8 cellular contexts compared by ENCODE assay signal in the genomic region with DNA sequence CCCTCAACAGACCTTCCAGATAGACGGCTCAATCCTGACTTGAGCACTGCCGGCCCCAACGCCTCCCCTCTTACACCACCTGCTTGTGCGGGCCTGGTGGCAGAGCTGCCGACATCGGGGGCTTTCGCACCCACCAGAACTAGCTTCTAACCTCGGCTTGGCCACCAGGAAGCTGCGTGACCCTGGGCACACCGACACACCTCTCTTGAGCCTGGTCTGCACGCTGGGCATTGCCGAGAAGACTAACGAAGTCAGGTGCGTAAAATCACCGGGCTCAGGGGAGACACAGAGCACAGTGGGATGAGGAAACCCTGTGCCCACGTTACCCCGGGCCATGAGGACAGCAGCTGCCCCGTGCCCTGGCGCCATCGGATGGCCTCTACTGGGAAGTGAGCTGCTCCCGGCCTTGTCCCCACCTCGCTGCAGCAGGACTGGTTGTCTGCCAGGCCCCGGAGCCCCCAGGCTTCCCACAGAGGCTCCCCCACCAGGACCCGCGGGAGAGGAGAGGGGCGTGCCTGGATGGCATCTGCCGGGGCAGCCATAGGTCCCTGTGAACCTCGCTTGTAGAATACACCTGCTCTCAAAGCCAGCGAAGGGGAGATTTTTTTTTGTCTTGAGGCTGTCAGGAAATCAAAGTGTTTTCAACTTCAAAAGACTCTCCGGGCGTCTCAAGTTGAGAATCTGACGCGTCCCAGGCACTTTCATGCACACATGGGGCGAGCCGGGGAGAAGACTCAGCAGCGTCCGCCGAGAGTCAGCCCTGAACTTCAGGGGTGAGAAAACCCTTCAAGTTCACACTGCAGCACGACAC.
A peak's percentile ranks its signal among the peaks of the same experiment; 100 is the strongest.
DNase-seq lines count a peak whose midpoint lies in the region; ATAC-seq and TF ChIP-seq lines count a peak whose summit lies in the region.
"Not testable (repeated sequence)": the region's sequence is repeated elsewhere in the genome, so short reads cannot be mapped to it uniquely, and the experiment has no call there.

No MANE protein-coding gene starts in this region.

- intact Hi-C loops in activated CD4-positive, alpha-beta T cell treated with anti-CD3 and anti-CD28 coated beads for 36 hours (cut with DNase I, micrococcal nuclease) = loop anchor here in 1 of 2 experiments (5.0 kb wide), 2 partner anchors 98 to 278 kb away; no protein-coding TSS in a partner anchor

- not testable (repeated sequence) for H3K27me3 Mint-ChIP-seq in CD4-positive, CD25-positive, alpha-beta regulatory T cell; activated CD4-positive, alpha-beta T cell treated with anti-CD3 and anti-CD28 coated beads for 36 hours; stimulated activated naive CD8-positive, alpha-beta T cell treated with anti-CD3 and anti-CD28 coated beads, Interleukin-15, amount 100 ng/mL, for 72 hours
- peaks cover 17% of the 10 kb centered on the region for H3K27me3 Mint-ChIP-seq in activated naive CD4-positive, alpha-beta T cell treated with anti-CD3 and anti-CD28 coated beads, Interleukin-2, amount 10 ng/mL, durations not matched to agents 7 days and 5 days

- not testable (repeated sequence) for H3K36me3 Mint-ChIP-seq in CD4-positive, CD25-positive, alpha-beta regulatory T cell; activated CD4-positive, alpha-beta T cell treated with anti-CD3 and anti-CD28 coated beads for 36 hours (ENCODE audit: low read depth); activated naive CD4-positive, alpha-beta T cell treated with anti-CD3 and anti-CD28 coated beads, Interleukin-2, amount 10 ng/mL, durations not matched to agents 7 days and 5 days

- not testable (repeated sequence) for H4K20me1 ChIP-seq in osteoblast (ENCODE audit: insufficient read depth, low read length)

- not testable (repeated sequence) for H3K27ac ChIP-seq in CD4-positive, CD25-positive, alpha-beta regulatory T cell (ENCODE audit: insufficient read depth, low read length, poor library complexity, severe bottlenecking); osteoblast (ENCODE audit: low read depth, low read length)

- not testable (repeated sequence) for H3K4me3 ChIP-seq in CD4-positive, CD25-positive, alpha-beta regulatory T cell (ENCODE audit: low read depth, low read length); osteoblast (ENCODE audit: insufficient read depth, low read length)

- not testable (repeated sequence) for H3K9me3 Mint-ChIP-seq in CD4-positive, CD25-positive, alpha-beta regulatory T cell; activated CD4-positive, alpha-beta T cell treated with anti-CD3 and anti-CD28 coated beads for 36 hours (ENCODE audit: low read depth); activated naive CD4-positive, alpha-beta T cell treated with anti-CD3 and anti-CD28 coated beads, Interleukin-2, amount 10 ng/mL, durations not matched to agents 7 days and 5 days
- H3K9me3 Mint-ChIP-seq in stimulated activated naive CD8-positive, alpha-beta T cell treated with anti-CD3 and anti-CD28 coated beads, Interleukin-15, amount 100 ng/mL, for 72 hours = peaks cover 4 to 11% of the 10 kb centered on the region in 2 donors

- H3K4me1 Mint-ChIP-seq in CD4-positive, CD25-positive, alpha-beta regulatory T cell = peaks cover 6 to 57% (median 33%) of the 10 kb centered on the region in 4 donors
- peaks cover 39% of the 10 kb centered on the region for H3K4me1 Mint-ChIP-seq in activated CD4-positive, alpha-beta T cell treated with anti-CD3 and anti-CD28 coated beads for 36 hours
- H3K4me1 Mint-ChIP-seq in activated naive CD4-positive, alpha-beta T cell treated with anti-CD3 and anti-CD28 coated beads, Interleukin-2, amount 10 ng/mL, durations not matched to agents 7 days and 5 days = peaks cover 20% of the 10 kb centered on the region
- H3K4me1 Mint-ChIP-seq in stimulated activated naive CD8-positive, alpha-beta T cell treated with anti-CD3 and anti-CD28 coated beads, Interleukin-15, amount 100 ng/mL, for 72 hours = peaks cover 33% of the 10 kb centered on the region

- TF ChIP-seq CTCF in osteoblast (IDR thresholded peaks at IDR 0.05; ENCODE audit: extremely low read depth, low read depth, low read length) = not testable (repeated sequence)

- not testable (repeated sequence) for H3K4me2 ChIP-seq in osteoblast (ENCODE audit: insufficient read depth, low read length)

- H3K4me1 ChIP-seq in CD4-positive, CD25-positive, alpha-beta regulatory T cell (ENCODE audit: control insufficient read depth, insufficient read depth, low read length, poor library complexity, severe bottlenecking); osteoblast (ENCODE audit: insufficient read depth, low read length): not testable (repeated sequence)

- not testable (repeated sequence) for H3K36me3 ChIP-seq in CD4-positive, CD25-positive, alpha-beta regulatory T cell (ENCODE audit: control insufficient read depth, insufficient read depth, low read length); osteoblast (ENCODE audit: insufficient read depth, low read length)

- not testable (repeated sequence) for H3K27me3 ChIP-seq in CD4-positive, CD25-positive, alpha-beta regulatory T cell (ENCODE audit: control insufficient read depth, insufficient read depth, low read length); osteoblast (ENCODE audit: insufficient read depth, low read length)

- H3K9me3 ChIP-seq in CD4-positive, CD25-positive, alpha-beta regulatory T cell (ENCODE audit: control insufficient read depth in 2 of 2, low read length in 2 of 2); osteoblast (ENCODE audit: low read depth, low read length): not testable (repeated sequence)

- ATAC-seq in CD4-positive, CD25-positive, alpha-beta regulatory T cell (ENCODE audit: low read depth in 2 of 2) = peak; percentile 46 to 76
- ATAC-seq in activated CD4-positive, alpha-beta T cell treated with anti-CD3 and anti-CD28 coated beads for 36 hours = peak; percentile 95
- ATAC-seq in stimulated activated naive CD8-positive, alpha-beta T cell treated with anti-CD3 and anti-CD28 coated beads, Interleukin-15, amount 100 ng/mL, for 72 hours = peak; percentile 77

- POLR2A ChIA-PET in activated CD4-positive, alpha-beta T cell treated with anti-CD3 and anti-CD28 coated beads for 36 hours (lab: Charles Lee) = not testable (repeated sequence)

- not testable (repeated sequence) for H2AFZ ChIP-seq in osteoblast (ENCODE audit: low read length)

- CTCF ChIA-PET in activated CD4-positive, alpha-beta T cell treated with anti-CD3 and anti-CD28 coated beads for 36 hours (lab: Charles Lee) = interaction anchor here (0.8 kb wide), 1 partner anchor 134 kb away, joined by 3 read pairs; no protein-coding TSS in a partner anchor
- CTCF ChIA-PET in activated naive CD4-positive, alpha-beta T cell treated with anti-CD3 and anti-CD28 coated beads, Interleukin-2, amount 10 ng/mL, durations not matched to agents 7 days and 5 days (lab: Charles Lee) = not testable (repeated sequence)

- peak in 2 of 3 donors; percentile 58 to 64 for DNase-seq in CD4-positive, CD25-positive, alpha-beta regulatory T cell
- peak; percentile 84 for DNase-seq in activated CD4-positive, alpha-beta T cell treated with anti-CD3 and anti-CD28 coated beads for 36 hours
- peak; percentile 48 for DNase-seq in activated T-cell treated with anti-CD3 and anti-CD28 coated beads for 24 hours (ENCODE audit: low read depth)
- peak; percentile 69 for DNase-seq in activated naive CD4-positive, alpha-beta T cell treated with anti-CD3 and anti-CD28 coated beads, Interleukin-2, amount 10 ng/mL, durations not matched to agents 7 days and 5 days
- DNase-seq in effector CD4-positive, alpha-beta T cell = peak; percentile 28
- DNase-seq in osteoblast (ENCODE audit: insufficient read length, low spot score, missing footprints) = peak; percentile 17
- peak; percentile 38 for DNase-seq in stimulated activated CD4-positive, alpha-beta T cell treated with anti-CD3 and anti-CD28 coated beads, Interleukin-2, amount 100 ng/mL, for 4 hours (ENCODE audit: low read depth)
- DNase-seq in stimulated activated naive CD8-positive, alpha-beta T cell treated with anti-CD3 and anti-CD28 coated beads, Interleukin-15, amount 100 ng/mL, for 72 hours = peak; percentile 37 to 40

- H3K79me2 ChIP-seq in osteoblast (ENCODE audit: insufficient read depth, low read length) = not testable (repeated sequence)

- peak overlapping the region in 3 of 4 donors; percentile 56 to 83 (median 71) for H3K4me3 Mint-ChIP-seq in CD4-positive, CD25-positive, alpha-beta regulatory T cell
- H3K4me3 Mint-ChIP-seq in activated CD4-positive, alpha-beta T cell treated with anti-CD3 and anti-CD28 coated beads for 36 hours = peak overlapping the region; percentile 26
- H3K4me3 Mint-ChIP-seq in activated naive CD4-positive, alpha-beta T cell treated with anti-CD3 and anti-CD28 coated beads, Interleukin-2, amount 10 ng/mL, durations not matched to agents 7 days and 5 days = not testable (repeated sequence)
- peak overlapping the region in 1 of 2 donors; percentile 57 for H3K4me3 Mint-ChIP-seq in stimulated activated naive CD8-positive, alpha-beta T cell treated with anti-CD3 and anti-CD28 coated beads, Interleukin-15, amount 100 ng/mL, for 72 hours

- H3K27ac Mint-ChIP-seq in CD4-positive, CD25-positive, alpha-beta regulatory T cell = peak overlapping the region; percentile 71 to 74 (median 73)
- H3K27ac Mint-ChIP-seq in activated CD4-positive, alpha-beta T cell treated with anti-CD3 and anti-CD28 coated beads for 36 hours = peak overlapping the region; percentile 58
- not testable (repeated sequence) for H3K27ac Mint-ChIP-seq in activated naive CD4-positive, alpha-beta T cell treated with anti-CD3 and anti-CD28 coated beads, Interleukin-2, amount 10 ng/mL, durations not matched to agents 7 days and 5 days; stimulated activated naive CD8-positive, alpha-beta T cell treated with anti-CD3 and anti-CD28 coated beads, Interleukin-15, amount 100 ng/mL, for 72 hours

Comparison
In these comparisons a context has a peak if more than half of its experiments do, and no peak if none do; other contexts are left out.
1. DNase-seq: peak in every context shown above with its lines; median percentile 84 in activated CD4-positive, alpha-beta T cell treated with anti-CD3 and anti-CD28 coated beads for 36 hours; 69 in activated naive CD4-positive, alpha-beta T cell treated with anti-CD3 and anti-CD28 coated beads, Interleukin-2, amount 10 ng/mL, durations not matched to agents 7 days and 5 days; 61 in CD4-positive, CD25-positive, alpha-beta regulatory T cell; 48 in activated T-cell treated with anti-CD3 and anti-CD28 coated beads for 24 hours; 38 in stimulated activated naive CD8-positive, alpha-beta T cell treated with anti-CD3 and anti-CD28 coated beads, Interleukin-15, amount 100 ng/mL, for 72 hours; 38 in stimulated activated CD4-positive, alpha-beta T cell treated with anti-CD3 and anti-CD28 coated beads, Interleukin-2, amount 100 ng/mL, for 4 hours; 28 in effector CD4-positive, alpha-beta T cell; 17 in osteoblast.